ENCODE assay signal across 8 cellular contexts in the genomic region with DNA sequence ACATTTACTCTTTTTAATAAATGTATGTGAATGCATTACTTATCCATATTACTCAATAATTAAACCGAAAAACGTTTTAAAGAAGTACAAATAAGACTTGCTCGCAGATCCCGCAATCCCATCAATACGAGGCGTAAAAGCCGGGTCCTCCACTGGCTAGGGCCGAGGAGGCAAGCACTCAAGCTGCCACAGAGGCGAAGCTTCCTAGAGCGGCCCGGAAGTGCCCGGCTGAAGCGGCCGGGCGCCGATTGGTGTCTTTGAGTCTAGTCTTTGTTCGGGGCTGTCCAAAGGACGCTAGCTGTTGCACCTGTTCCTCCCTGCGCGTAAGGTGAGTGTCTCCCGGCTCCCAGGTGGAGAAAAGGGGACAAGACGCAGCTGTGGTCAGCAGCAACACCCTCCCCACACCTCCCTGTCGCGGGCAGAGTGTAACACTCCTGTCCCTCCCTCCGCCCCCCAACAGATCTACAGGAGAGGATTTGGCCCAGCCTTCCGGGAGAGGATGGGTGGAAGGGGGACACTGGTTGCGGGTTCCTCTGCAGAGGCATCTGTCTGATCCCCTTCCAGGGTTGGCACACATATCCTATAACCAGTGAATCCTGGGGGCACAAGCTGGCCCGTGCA. TPM values are rescaled to one million over a fixed set of nuclear protein-coding genes. Genes with fewer than 3 reads are reported as not detected.
DNase-seq lines count a peak whose midpoint lies in the region; ATAC-seq and TF ChIP-seq lines count a peak whose summit lies in the region.

ZSCAN16 (plus strand) TSS at position 260 of the 621 bp plus-strand sequence. CDS start 835 bp downstream, outside the sequence.

- peak within 1 kb of the TSS; percentile 82 for H3K4me3 ChIP-seq in AG10803 (ENCODE audit: low read length)

- TF ChIP-seq CTCF in AG10803 (conservative IDR thresholded peaks at IDR 0.05; ENCODE audit: low read length), result no peak

- DNase-seq in AG10803 (ENCODE audit: low read depth) (peak; percentile 83), NCI-H446 treated with DMSO at 0.1 percent for 48 hours (lab: John Stamatoyannopoulos, UW) (peak; percentile 67), cortex of kidney (lab: John Stamatoyannopoulos, UW) (peak; percentile 32), left colon (peak; percentile 85 to 92)
- peak; percentile 82 for DNase-seq in activated CD4-positive, alpha-beta T cell treated with anti-CD3 and anti-CD28 coated beads for 48 hours
- DNase-seq in stimulated activated CD4-positive, alpha-beta T cell treated with anti-CD3 and anti-CD28 coated beads, Interleukin-1b, Interleukin-23, amount 100 ng/mL, for 48 hours, result peak; percentile 73

- intact Hi-C loops in left colon (cut with DNase I, micrococcal nuclease), result no loop called here

- TF ChIP-seq POLR2A in GM19099 (IDR thresholded peaks at IDR 0.05; ENCODE audit: extremely low read depth, insufficient read length, low read depth), result peak; percentile 84

- ATAC-seq in HG03342 (IDR thresholded peaks at IDR 0.05; ENCODE audit: unreplicated experiment) (peak; percentile 90), left colon (peak; percentile 100)

RNA-seq across cellular contexts. Expression of gene ZSCAN16, which starts in this region (rescaled TPM):
- total RNA-seq in left colon, result 1 to 10 TPM; 7.1 to 8.6 TPM

Comparison
In these comparisons a context has a peak if more than half of its experiments do, and no peak if none do; other contexts are left out.
1. Peak in every context shown above with its lines: DNase-seq, ATAC-seq and H3K4me3 ChIP-seq.
2. DNase-seq: peak in every context shown above with its lines; median percentile 88 in left colon; 83 in AG10803; 82 in activated CD4-positive, alpha-beta T cell treated with anti-CD3 and anti-CD28 coated beads for 48 hours; 73 in stimulated activated CD4-positive, alpha-beta T cell treated with anti-CD3 and anti-CD28 coated beads, Interleukin-1b, Interleukin-23, amount 100 ng/mL, for 48 hours; 67 in NCI-H446 treated with DMSO at 0.1 percent for 48 hours; 32 in cortex of kidney.